7 cellular contexts compared by ENCODE assay signal in genomic region chr11:89900809-89901208, GRCh38. TPM values are rescaled to one million over a fixed set of nuclear protein-coding genes. Genes with fewer than 3 reads are reported as not detected.
"Had no signal": no experiment of that assay in that cellular context is flagged by ENCODE, and none has a peak within 500 bp of the region (broad histone marks: within the 10 kb centered on the region; RNA-seq: fewer than 3 reads in every experiment).

No MANE protein-coding gene starts in this region.

RNA-seq across cellular contexts. Expression of gene TRIM49D1, which starts 21.2 kb away (rescaled TPM):
- total RNA-seq: LHCN-M2, MCF 10A, PC-9, Peyer's patch, Right ventricle myocardium inferior, RPMI7951, SJCRH30 had no signal

RNA-seq across cellular contexts. Expression of gene TRIM64B, which starts 22.5 kb away (rescaled TPM):
- total RNA-seq: LHCN-M2, MCF 10A, PC-9, Peyer's patch, Right ventricle myocardium inferior, RPMI7951, SJCRH30 had no signal

RNA-seq across cellular contexts. Expression of gene TRIM49D2, which starts 23.1 kb away (rescaled TPM):
- total RNA-seq: LHCN-M2, MCF 10A, PC-9, Peyer's patch, Right ventricle myocardium inferior, RPMI7951, SJCRH30 had no signal
